In genomic region chr11:65960824-65961266, GRCh38 we compare ENCODE assay signal across 6 cellular contexts. TPM values are rescaled to one million over a fixed set of nuclear protein-coding genes. Genes with fewer than 3 reads are reported as not detected.
A peak's percentile ranks its signal among the peaks of the same experiment; 100 is the strongest.
DNase-seq lines count a peak whose midpoint lies in the region; ATAC-seq and TF ChIP-seq lines count a peak whose summit lies in the region.

No MANE protein-coding gene starts in this region.

- H3K4me1 Mint-ChIP-seq in MCF 10A (ENCODE audit: insufficient read depth, unreplicated experiment) (peaks cover 15% of the 10 kb centered on the region), neural crest cell (peaks cover 22% of the 10 kb centered on the region)

- H3K9me3 Mint-ChIP-seq in MCF 10A (ENCODE audit: unreplicated experiment) (no peaks in the 10 kb centered on the region), neural crest cell (no peaks in the 10 kb centered on the region)

- CTCF ChIA-PET in HEK293 (lab: Yijun Ruan, JAX): interaction anchor here (0.6 to 3.2 kb wide), 4 partner anchors 25 to 181 kb away, joined by 3 to 16 read pairs (median 4); partner anchors contain the start of genes CCDC85B and FIBP
- CTCF ChIA-PET in MCF 10A (lab: Yijun Ruan, JAX): interaction anchor here (1.1 to 1.4 kb wide), 2 partner anchors 27 to 76 kb away, joined by 3 to 4 read pairs; no protein-coding TSS in a partner anchor

- no peaks in the 10 kb centered on the region for H3K9me3 ChIP-seq in HEK293 (ENCODE audit: control insufficient read depth, insufficient read depth, low read depth, low read length)

- peaks cover 0 to 23% of the 10 kb centered on the region in 2 experiments; a peak in 1 of 3 replicates for H3K36me3 ChIP-seq in HEK293 (ENCODE audit: control insufficient read depth in 2 of 2, insufficient read depth in 1 of 2, low read length in 2 of 2)

- H3K36me3 Mint-ChIP-seq in MCF 10A (ENCODE audit: insufficient read depth, unreplicated experiment) (peaks cover 20% of the 10 kb centered on the region), neural crest cell (ENCODE audit: low read depth) (peaks cover 1% of the 10 kb centered on the region)

- H3K4me3 Mint-ChIP-seq in MCF 10A (ENCODE audit: unreplicated experiment) (peak overlapping the region; percentile 96), neural crest cell (peak overlapping the region; percentile 95)

- peak overlapping the region; percentile 89 for H3K4me3 ChIP-seq in HEK293 (ENCODE audit: low read depth, low read length)

- DNase-seq in MCF 10A (ENCODE audit: unreplicated experiment): no peak
- DNase-seq in neural crest cell (ENCODE audit: low read depth, low spot score): no peak
- DNase-seq in COLO829 (ENCODE audit: low spot score): no peak
- no peak for DNase-seq in NOMO-1 treated with DMSO at 0.1 percent for 48 hours (lab: John Stamatoyannopoulos, UW; ENCODE audit: unreplicated experiment)

- H3K27me3 Mint-ChIP-seq in MCF 10A (ENCODE audit: insufficient read depth, unreplicated experiment) (no peaks in the 10 kb centered on the region), neural crest cell (ENCODE audit: low read depth) (no peaks in the 10 kb centered on the region)

- ATAC-seq in GM19455 (IDR thresholded peaks at IDR 0.05; ENCODE audit: unreplicated experiment): no peak

- BruUV-seq in MCF 10A (replicated peaks; lab: Mats Ljungman, UMichigan): no TSS peak

- no peaks in the 10 kb centered on the region for H3K4me1 ChIP-seq in HEK293 (ENCODE audit: control insufficient read depth, insufficient read depth, low read length)

- TF ChIP-seq CTCF in HEK293 (tag by site-specific recombination; IDR thresholded peaks at IDR 0.05) (no peak), MCF 10A (IDR thresholded peaks at IDR 0.05; ENCODE audit: unreplicated experiment) (no peak), neural crest cell (conservative IDR thresholded peaks at IDR 0.05) (no peak)

- peak overlapping the region; percentile 84 for H3K27ac Mint-ChIP-seq in MCF 10A (ENCODE audit: low read depth, unreplicated experiment)
- peak overlapping the region; percentile 96 for H3K27ac Mint-ChIP-seq in neural crest cell (ENCODE audit: unreplicated experiment)

- H3K27ac ChIP-seq in HEK293 (ENCODE audit: extremely low read depth, low read depth, low read length): peak overlapping the region; percentile 77

- intact Hi-C loops in MCF 10A (cut with micrococcal nuclease): loop anchor here (2.0 kb wide), 1 partner anchor 72 kb away; the partner anchor contains the start of gene FIBP

- POLR2A ChIA-PET in HEK293 (lab: Yijun Ruan, JAX): interaction anchor here (0.9 to 1.8 kb wide), 3 partner anchors 9 to 101 kb away, joined by 3 to 8 read pairs (median 5); partner anchors contain the start of gene CCDC85B
- POLR2A ChIA-PET in MCF 10A (lab: Yijun Ruan, JAX): interaction anchor here (0.5 to 3.5 kb wide), 13 partner anchors 9 to 825 kb away, joined by 3 to 28 read pairs (median 5); partner anchors contain the start of genes CCDC85B, FIBP, FOSL1 and KAT5

TF ChIP-seq in HEK293, 187 proteins besides CTCF, POLR2A, EP300 and RAD21:
- TF ChIP-seq KLF9 (tag by site-specific recombination; IDR thresholded peaks at IDR 0.05; ENCODE audit: low read depth): 0 out of 2 replicates have a peak, but pooled peaks have one; percentile 20
- 0 out of 2 replicates have a peak, but pooled peaks have one; percentile 24 for TF ChIP-seq ZNF121 (tag by site-specific recombination; IDR thresholded peaks at IDR 0.05)
- 0 out of 2 replicates have a peak, but pooled peaks have one; percentile 13 for TF ChIP-seq WT1 (tag by site-specific recombination; IDR thresholded peaks at IDR 0.05)
- no peak for TF ChIP-seq ZNF501 (tag by site-specific recombination; IDR thresholded peaks at IDR 0.05)
TF ChIP-seq in HEK293: peak in this region for 3.

RNA-seq across cellular contexts. Expression of gene SART1, which starts 0.7 kb away (rescaled TPM):
- total RNA-seq in MCF 10A (2022) (61.7 and 67.4 TPM in 2 replicates), neural crest cell (64.7 and 66.4 TPM in 2 replicates)

RNA-seq across cellular contexts. Expression of gene TSGA10IP, which starts 15.6 kb away (rescaled TPM):
- total RNA-seq in MCF 10A (2022) (not detected in 2 replicates), neural crest cell (1.8 and 2.7 TPM in 2 replicates)

RNA-seq across cellular contexts. Expression of gene EIF1AD, which starts 41.1 kb away (rescaled TPM):
- total RNA-seq in MCF 10A (2022) (21.7 and 33.5 TPM in 2 replicates), neural crest cell (58.0 and 61.0 TPM in 2 replicates)

RNA-seq across cellular contexts. Expression of gene BANF1, which starts 41.5 kb away (rescaled TPM):
- total RNA-seq in MCF 10A (2022): 154 and 198 TPM in 2 replicates
- 348 and 358 TPM in 2 replicates for total RNA-seq in neural crest cell

RNA-seq across cellular contexts. Expression of gene DRAP1, which starts 41.6 kb away (rescaled TPM):
- total RNA-seq in MCF 10A (2022): 162 and 167 TPM in 2 replicates
- total RNA-seq in neural crest cell: 101 and 110 TPM in 2 replicates
